In the genomic region with DNA sequence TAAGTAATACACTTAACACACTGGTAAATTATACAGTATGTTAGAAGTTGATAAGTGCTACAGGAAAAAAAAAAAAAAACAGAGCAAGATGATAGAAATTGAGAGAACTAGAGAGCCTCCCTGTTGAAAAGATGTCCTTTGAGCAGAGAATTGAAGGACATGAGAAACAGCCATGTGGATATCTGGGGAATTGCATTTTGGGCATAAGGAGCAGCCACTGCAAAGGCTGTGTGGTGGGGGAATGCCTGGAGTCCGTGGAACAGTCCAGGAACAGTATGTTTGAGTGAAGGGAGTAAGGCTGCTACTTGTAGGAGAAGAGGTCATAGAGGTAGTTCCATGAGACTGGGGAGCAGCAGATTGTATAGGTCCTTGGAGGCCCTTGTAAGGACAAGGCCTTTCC, we compare ENCODE assay signal across 25 cellular contexts.
DNase-seq lines count a peak whose midpoint lies in the region; ATAC-seq and TF ChIP-seq lines count a peak whose summit lies in the region.
"Had no signal": no experiment of that assay in that cellular context is flagged by ENCODE, and none has a peak within 500 bp of the region (broad histone marks: within the 10 kb centered on the region; RNA-seq: fewer than 3 reads in every experiment).

No MANE protein-coding gene starts in this region.

- intact Hi-C loops in PC-3 (cut with micrococcal nuclease): no loop called here

- no peaks in the 10 kb centered on the region for H3K36me3 ChIP-seq in PC-3 (ENCODE audit: low read depth, low read length)

- H3K9ac ChIP-seq in PC-3 (ENCODE audit: low read length): no peak overlapping the region
- H3K9ac ChIP-seq: parathyroid adenoma had no signal

- H3K79me2 ChIP-seq in PC-3 (ENCODE audit: low read length): no peaks in the 10 kb centered on the region
- H3K79me2 ChIP-seq: parathyroid adenoma had no signal

- no peak overlapping the region for H3K4me3 Mint-ChIP-seq in osteocyte (ENCODE audit: unreplicated experiment)
- H3K4me3 Mint-ChIP-seq: activated naive CD8-positive, alpha-beta T cell treated with anti-CD3 and anti-CD28 coated beads for 36 hours; CD14-positive monocyte; dendritic cell treated with granulocyte-macrophage colony-stimulating factor and Interleukin-4, amounts not matched to agents 40 ng/mL and 50 ng/mL, for 4 days; naive B cell had no signal

- no peak overlapping the region for H2AFZ ChIP-seq in PC-3 (ENCODE audit: low read length)
- H2AFZ ChIP-seq: parathyroid adenoma had no signal

- H3K4me1 ChIP-seq in PC-3 (ENCODE audit: insufficient read depth, low read length): peaks cover 5% of the 10 kb centered on the region; the same call in 1 of the 2 replicates
- H3K4me1 ChIP-seq: parathyroid adenoma, suprapubic skin had no signal

- H3K9me3 Mint-ChIP-seq in osteocyte (ENCODE audit: unreplicated experiment): no peaks in the 10 kb centered on the region
- H3K9me3 Mint-ChIP-seq: CD14-positive monocyte; dendritic cell treated with granulocyte-macrophage colony-stimulating factor and Interleukin-4, amounts not matched to agents 40 ng/mL and 50 ng/mL, for 4 days had no signal

- peaks cover 24% of the 10 kb centered on the region for H3K36me3 Mint-ChIP-seq in osteocyte (ENCODE audit: unreplicated experiment)

- no peaks in the 10 kb centered on the region for H3K27me3 Mint-ChIP-seq in osteocyte (ENCODE audit: unreplicated experiment)
- H3K27me3 Mint-ChIP-seq: activated naive CD8-positive, alpha-beta T cell treated with anti-CD3 and anti-CD28 coated beads for 36 hours; dendritic cell treated with granulocyte-macrophage colony-stimulating factor and Interleukin-4, amounts not matched to agents 40 ng/mL and 50 ng/mL, for 4 days; naive B cell had no signal

- POLR2A ChIA-PET in PC-3 (lab: Charles Lee; ENCODE audit: unreplicated experiment): no interaction called here

- H3K27me3 ChIP-seq in PC-3 (ENCODE audit: low read length): no peaks in the 10 kb centered on the region
- H3K27me3 ChIP-seq: suprapubic skin had no signal

- no peaks in the 10 kb centered on the region for H3K9me3 ChIP-seq in PC-3 (ENCODE audit: low read length)
- H3K9me3 ChIP-seq: suprapubic skin had no signal

- H3K27ac Mint-ChIP-seq in osteocyte (ENCODE audit: unreplicated experiment): peak overlapping the region; percentile 50
- H3K27ac Mint-ChIP-seq: activated naive CD8-positive, alpha-beta T cell treated with anti-CD3 and anti-CD28 coated beads for 36 hours; activated T-helper 2 cell treated with anti-CD3 and anti-CD28 coated beads, Interferon-gamma antibody, Interleukin-2, Interleukin-4, amounts not matched to agents 10 μg/mL and 5 μg/mL and 100 μg/mL, durations not matched to agents 14 hours and 24 hours and 36 hours; dendritic cell treated with granulocyte-macrophage colony-stimulating factor and Interleukin-4, amounts not matched to agents 40 ng/mL and 50 ng/mL, for 4 days had no signal

- peak overlapping the region; percentile 73; the same call in 1 of the 2 replicates for H3K27ac ChIP-seq in PC-3 (ENCODE audit: low read length)
- H3K27ac ChIP-seq: parathyroid adenoma, suprapubic skin had no signal

- no TSS peak for BruUV-seq in PC-3 (replicated peaks; lab: Mats Ljungman, UMichigan)

- CTCF ChIA-PET in PC-3 (lab: Charles Lee): no interaction called here

- peaks cover 23% of the 10 kb centered on the region for H3K4me1 Mint-ChIP-seq in osteocyte (ENCODE audit: unreplicated experiment)
- H3K4me1 Mint-ChIP-seq: activated naive CD8-positive, alpha-beta T cell treated with anti-CD3 and anti-CD28 coated beads for 36 hours; CD14-positive monocyte; naive B cell had no signal

- H3K4me3 ChIP-seq in PC-3 (ENCODE audit: low read length) (no peak overlapping the region), choroid plexus epithelial cell (ENCODE audit: low read depth, low read length) (no peak overlapping the region)
- H3K4me3 ChIP-seq: suprapubic skin had no signal

- no peaks in the 10 kb centered on the region for H4K20me1 ChIP-seq in PC-3 (ENCODE audit: low read length)

- ATAC-seq in PC-3 (no peak), GM21381 (IDR thresholded peaks at IDR 0.05; ENCODE audit: unreplicated experiment) (no peak), HG03159 (IDR thresholded peaks at IDR 0.05; ENCODE audit: unreplicated experiment) (no peak)
- ATAC-seq: Right ventricle myocardium inferior, sciatic nerve had no signal

- H3K9me2 ChIP-seq in PC-3 (replicated peaks; ENCODE audit: low read length): no peaks in the 10 kb centered on the region

- H3F3A ChIP-seq in PC-3 (ENCODE audit: low read length, unreplicated experiment): no peaks in the 10 kb centered on the region

- DNase-seq in NCI-H82 (lab: John Stamatoyannopoulos, UW) (peak; percentile 6), NCI-H82 treated with DMSO at 0.1 percent for 48 hours (lab: John Stamatoyannopoulos, UW; ENCODE audit: unreplicated experiment) (no peak), PC-3 (no peak), choroid plexus epithelial cell (ENCODE audit: low read depth) (no peak), osteocyte (ENCODE audit: extremely low spot score, unreplicated experiment) (no peak), anterior cingulate cortex (lab: John Stamatoyannopoulos, UW) (no peak)
- DNase-seq: ACHN; activated CD4-positive, alpha-beta T cell treated with anti-CD3 and anti-CD28 coated beads for 4 hours; activated naive CD8-positive, alpha-beta T cell treated with anti-CD3 and anti-CD28 coated beads for 36 hours; Karpas-422; kidney glomerular epithelial cell; naive B cell; NCI-H1105; NCI-H2081; NCI-H510A treated with DMSO at 0.1 percent for 48 hours; SW 1271 had no signal

- no peak overlapping the region for H3K4me2 ChIP-seq in PC-3 (ENCODE audit: low read length)

- no peak for TF ChIP-seq CTCF in PC-3 (conservative IDR thresholded peaks at IDR 0.05; ENCODE audit: low read depth, low read length)
- TF ChIP-seq CTCF in choroid plexus epithelial cell (conservative IDR thresholded peaks at IDR 0.05; ENCODE audit: low read depth, low read length): peak; percentile 20
- TF ChIP-seq CTCF in osteocyte (IDR thresholded peaks at IDR 0.05): no peak
